In the genomic region with DNA sequence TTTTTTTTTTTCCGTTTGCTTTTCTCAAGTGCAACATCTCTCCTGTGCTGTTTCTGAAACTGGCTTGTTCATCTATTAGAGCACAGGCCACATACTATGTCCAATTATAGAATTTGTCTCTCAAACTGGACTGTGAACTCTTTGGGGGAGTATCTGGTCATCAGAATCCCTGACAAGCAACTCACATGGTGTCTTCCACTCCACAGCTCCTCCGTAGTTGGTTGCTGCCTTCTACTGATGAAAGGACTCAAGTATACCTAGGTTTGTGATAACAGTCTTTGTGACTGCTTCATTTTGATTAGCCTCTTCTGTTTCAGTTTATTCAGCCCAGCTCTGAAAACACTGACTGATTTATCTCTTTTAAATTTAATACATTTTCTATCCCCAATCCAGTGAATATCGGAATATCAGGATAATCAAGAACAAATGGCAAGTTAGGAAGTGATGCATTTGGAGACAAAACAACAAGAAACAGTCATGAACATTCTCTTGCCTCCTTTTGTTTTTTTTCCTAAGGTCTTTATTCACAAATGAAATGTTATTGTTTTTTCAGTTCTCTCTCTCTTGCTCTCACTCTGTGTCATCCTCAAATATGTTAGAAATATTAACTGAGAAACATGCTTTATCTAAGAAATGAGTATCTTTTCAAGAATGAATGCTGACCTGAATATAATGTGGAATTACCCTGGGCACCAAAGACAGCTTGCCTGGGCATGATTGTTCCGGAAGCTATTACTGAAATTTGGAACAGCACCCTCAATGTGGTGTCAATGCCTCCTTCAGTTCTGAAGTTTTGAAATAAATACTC, we compare ENCODE assay signal across 1 cellular context.
TF ChIP-seq lines count a peak whose summit lies in the region.

No MANE protein-coding gene starts in this region.

TF ChIP-seq in HEK293T, 16 proteins besides CTCF, POLR2A, EP300 and RAD21 (continued from another document):
- TF ChIP-seq, protein P1, sequence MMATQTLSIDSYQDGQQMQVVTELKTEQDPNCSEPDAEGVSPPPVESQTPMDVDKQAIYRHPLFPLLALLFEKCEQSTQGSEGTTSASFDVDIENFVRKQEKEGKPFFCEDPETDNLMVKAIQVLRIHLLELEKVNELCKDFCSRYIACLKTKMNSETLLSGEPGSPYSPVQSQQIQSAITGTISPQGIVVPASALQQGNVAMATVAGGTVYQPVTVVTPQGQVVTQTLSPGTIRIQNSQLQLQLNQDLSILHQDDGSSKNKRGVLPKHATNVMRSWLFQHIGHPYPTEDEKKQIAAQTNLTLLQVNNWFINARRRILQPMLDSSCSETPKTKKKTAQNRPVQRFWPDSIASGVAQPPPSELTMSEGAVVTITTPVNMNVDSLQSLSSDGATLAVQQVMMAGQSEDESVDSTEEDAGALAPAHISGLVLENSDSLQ (IDR thresholded peaks at IDR 0.05) = no peak
- no peak for TF ChIP-seq CTBP1 (IDR thresholded peaks at IDR 0.05; ENCODE audit: borderline replicate concordance)
- no peak for TF ChIP-seq FOXA1 (IDR thresholded peaks at IDR 0.05)
- TF ChIP-seq NFRKB (IDR thresholded peaks at IDR 0.05) = no peak
- no peak for TF ChIP-seq ARNT (IDR thresholded peaks at IDR 0.05)
- TF ChIP-seq FOXK2 (IDR thresholded peaks at IDR 0.05) = no peak
- no peak for TF ChIP-seq ELF4 (IDR thresholded peaks at IDR 0.05)
- no peak for TF ChIP-seq TARDBP (IDR thresholded peaks at IDR 0.05)
- TF ChIP-seq SUZ12 (IDR thresholded peaks at IDR 0.05) = no peak
- TF ChIP-seq LEF1 (IDR thresholded peaks at IDR 0.05; ENCODE audit: borderline replicate concordance) = no peak
- TF ChIP-seq BHLHE40 (IDR thresholded peaks at IDR 0.05; ENCODE audit: borderline replicate concordance) = no peak
